7 cellular contexts compared by ENCODE assay signal in the genomic region with DNA sequence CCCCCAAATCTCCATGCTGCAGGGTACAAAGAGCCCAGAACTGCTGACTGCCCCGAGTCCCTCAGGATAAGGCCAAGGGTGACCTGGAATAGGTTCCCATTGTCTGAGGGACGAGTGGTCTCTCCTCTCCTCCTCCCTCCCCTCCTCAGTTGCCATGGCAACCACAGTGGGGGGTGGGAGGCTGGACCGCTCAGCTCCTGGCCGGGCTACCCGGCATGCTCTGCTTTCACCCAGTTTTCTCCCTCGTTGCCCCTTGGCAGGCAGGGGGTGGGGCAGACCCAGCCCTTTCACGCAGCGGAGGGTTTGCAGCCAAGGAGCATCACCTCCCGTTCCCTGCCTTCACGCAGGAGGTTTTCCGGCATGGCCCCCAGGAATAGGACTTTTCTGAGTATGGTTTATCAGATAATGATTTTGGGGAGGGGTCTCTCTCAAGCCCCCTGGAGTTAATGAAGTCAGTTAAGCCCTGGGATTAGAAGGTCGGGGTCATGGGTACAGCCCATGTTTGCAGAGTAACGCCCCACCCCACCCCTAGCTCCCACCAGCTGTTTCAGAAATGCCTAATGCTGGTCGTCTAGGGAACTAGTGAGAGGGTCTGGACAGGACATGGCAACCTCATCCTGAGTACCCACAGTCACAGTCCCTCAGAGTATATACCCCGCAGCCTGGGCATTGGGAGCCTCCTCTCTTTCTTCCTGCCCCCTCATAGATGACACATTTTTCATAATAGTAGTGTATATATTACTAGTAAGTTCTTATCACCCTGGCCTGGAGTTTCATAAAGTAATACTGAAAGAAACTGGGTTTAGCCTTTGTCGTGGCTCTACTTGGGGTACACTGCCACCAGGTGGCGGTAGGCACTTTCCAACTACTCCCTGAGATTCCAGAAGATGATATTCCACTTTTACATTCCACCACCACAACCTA. TPM values are rescaled to one million over a fixed set of nuclear protein-coding genes. Genes with fewer than 3 reads are reported as not detected.
DNase-seq lines count a peak whose midpoint lies in the region; ATAC-seq and TF ChIP-seq lines count a peak whose summit lies in the region.

No MANE protein-coding gene starts in this region.

- CTCF ChIA-PET in PC-3 (lab: Charles Lee), result interaction anchor here (0.6 kb wide), 1 partner anchor 258 kb away, joined by 20 read pairs; no protein-coding TSS in a partner anchor

- H3K36me3 Mint-ChIP-seq in natural killer cell treated with Interleukin-12 subunit alpha and Interleukin-12 subunit beta and Interleukin-15 and Interleukin-18, amount 100 ng/mL, for 72 hours, result no peaks in the 10 kb centered on the region

- H3K4me3 Mint-ChIP-seq in natural killer cell treated with Interleukin-12 subunit alpha and Interleukin-12 subunit beta and Interleukin-15 and Interleukin-18, amount 100 ng/mL, for 72 hours, result no peak overlapping the region

- peaks cover 13 to 33% of the 10 kb centered on the region in 2 donors for H3K27me3 Mint-ChIP-seq in natural killer cell treated with Interleukin-12 subunit alpha and Interleukin-12 subunit beta and Interleukin-15 and Interleukin-18, amount 100 ng/mL, for 72 hours

- H2AFZ ChIP-seq in PC-3 (ENCODE audit: low read length), result no peak overlapping the region

- no peaks in the 10 kb centered on the region for H3K27me3 ChIP-seq in HL-60 (ENCODE audit: insufficient read depth, poor library complexity, severe bottlenecking)
- H3K27me3 ChIP-seq in PC-3 (ENCODE audit: low read length), result no peaks in the 10 kb centered on the region

- H3K4me1 Mint-ChIP-seq in natural killer cell treated with Interleukin-12 subunit alpha and Interleukin-12 subunit beta and Interleukin-15 and Interleukin-18, amount 100 ng/mL, for 72 hours (ENCODE audit: low read depth in 2 of 2), result no peaks in the 10 kb centered on the region

- intact Hi-C loops in PC-3 (cut with micrococcal nuclease), result loop anchor here (1.0 kb wide), 2 partner anchors 31 to 257 kb away; no protein-coding TSS in a partner anchor

- no peak overlapping the region for H3K27ac ChIP-seq in HL-60 (replicated peaks)
- H3K27ac ChIP-seq in PC-3 (ENCODE audit: low read length), result no peak overlapping the region

- H3K4me1 ChIP-seq in PC-3 (ENCODE audit: insufficient read depth, low read length), result no peaks in the 10 kb centered on the region

- H3K4me2 ChIP-seq in PC-3 (ENCODE audit: low read length), result no peak overlapping the region

- H3K9me2 ChIP-seq in PC-3 (replicated peaks; ENCODE audit: low read length), result no peaks in the 10 kb centered on the region

- H3K9me3 ChIP-seq in PC-3 (ENCODE audit: low read length), result no peaks in the 10 kb centered on the region

- H3K36me3 ChIP-seq in PC-3 (ENCODE audit: low read depth, low read length), result no peaks in the 10 kb centered on the region

- H4K20me1 ChIP-seq in PC-3 (ENCODE audit: low read length), result no peaks in the 10 kb centered on the region

- H3K79me2 ChIP-seq in PC-3 (ENCODE audit: low read length), result no peaks in the 10 kb centered on the region

- H3K27ac Mint-ChIP-seq in natural killer cell treated with Interleukin-12 subunit alpha and Interleukin-12 subunit beta and Interleukin-15 and Interleukin-18, amount 100 ng/mL, for 72 hours, result no peak overlapping the region

- peak; percentile 72 for DNase-seq in Daoy (ENCODE audit: low read depth)
- peak in 1 of 2 experiments; percentile 15 for DNase-seq in HL-60 (ENCODE audit: low read depth in 1 of 2, low spot score in 1 of 2)
- peak; percentile 74 for DNase-seq in PC-3
- peak; percentile 50 for DNase-seq in epidermal melanocyte (ENCODE audit: insufficient read length, low spot score)
- peak; percentile 49 for DNase-seq in natural killer cell treated with Interleukin-12 subunit alpha and Interleukin-12 subunit beta and Interleukin-15 and Interleukin-18, amount 100 ng/mL, for 72 hours (ENCODE audit: low spot score)

- BruUV-seq in PC-3 (replicated peaks; lab: Mats Ljungman, UMichigan), result no TSS peak

- H3F3A ChIP-seq in PC-3 (ENCODE audit: low read length, unreplicated experiment), result no peaks in the 10 kb centered on the region

- ATAC-seq in PC-3, result peak; percentile 76
- peak in 1 of 2 donors; percentile 79 for ATAC-seq in natural killer cell treated with Interleukin-12 subunit alpha and Interleukin-12 subunit beta and Interleukin-15 and Interleukin-18, amount 100 ng/mL, for 72 hours
- ATAC-seq in HG03442 (IDR thresholded peaks at IDR 0.05; ENCODE audit: unreplicated experiment), result no peak
- no peak for ATAC-seq in GM19452 (IDR thresholded peaks at IDR 0.05; ENCODE audit: unreplicated experiment)

- H3K9ac ChIP-seq in PC-3 (ENCODE audit: low read length), result no peak overlapping the region

- H3K4me3 ChIP-seq in HL-60 (replicated peaks; ENCODE audit: insufficient read depth, low read length) (no peak overlapping the region), PC-3 (ENCODE audit: low read length) (no peak overlapping the region)

- POLR2A ChIA-PET in PC-3 (lab: Charles Lee; ENCODE audit: unreplicated experiment), result no interaction called here

- TF ChIP-seq CTCF in HL-60 (IDR thresholded peaks at IDR 0.05; ENCODE audit: insufficient read depth, low read length) (peak; percentile 58), PC-3 (conservative IDR thresholded peaks at IDR 0.05; ENCODE audit: low read depth, low read length) (peak; percentile 88)

- H3K9me3 Mint-ChIP-seq in natural killer cell treated with Interleukin-12 subunit alpha and Interleukin-12 subunit beta and Interleukin-15 and Interleukin-18, amount 100 ng/mL, for 72 hours, result no peaks in the 10 kb centered on the region

RNA-seq across cellular contexts. Expression of a gene that starts 20.7 kb away (rescaled TPM):
- total RNA-seq in Daoy (2014; rRNA removed; shearing (Covaris generic)), result not detected in 2 replicates
- total RNA-seq in PC-3 (2014; rRNA removed), result not detected in 2 replicates
- total RNA-seq in natural killer cell treated with Interleukin-12 subunit alpha and Interleukin-12 subunit beta and Interleukin-15 and Interleukin-18, amount 100 ng/mL, for 72 hours, result not detected

RNA-seq across cellular contexts. Expression of a gene that starts 30.3 kb away (rescaled TPM):
- total RNA-seq in Daoy (2014; rRNA removed; shearing (Covaris generic)), result not detected in 2 replicates
- not detected in 2 replicates for total RNA-seq in PC-3 (2014; rRNA removed)
- not detected for total RNA-seq in natural killer cell treated with Interleukin-12 subunit alpha and Interleukin-12 subunit beta and Interleukin-15 and Interleukin-18, amount 100 ng/mL, for 72 hours

RNA-seq across cellular contexts. Expression of a gene that starts 36.9 kb away (rescaled TPM):
- total RNA-seq in Daoy (2014; rRNA removed; shearing (Covaris generic)), result 80.0 and 94.2 TPM in 2 replicates
- total RNA-seq in PC-3 (2014; rRNA removed), result 21.0 and 23.2 TPM in 2 replicates
- not detected for total RNA-seq in natural killer cell treated with Interleukin-12 subunit alpha and Interleukin-12 subunit beta and Interleukin-15 and Interleukin-18, amount 100 ng/mL, for 72 hours

RNA-seq across cellular contexts. Expression of a gene that starts 37.3 kb away (rescaled TPM):
- total RNA-seq in Daoy (2014; rRNA removed; shearing (Covaris generic)), result not detected in 2 replicates
- total RNA-seq in PC-3 (2014; rRNA removed), result not detected in 2 replicates
- not detected for total RNA-seq in natural killer cell treated with Interleukin-12 subunit alpha and Interleukin-12 subunit beta and Interleukin-15 and Interleukin-18, amount 100 ng/mL, for 72 hours

Comparison
In these comparisons a context has a peak if more than half of its experiments do, and no peak if none do; other contexts are left out.
1. RNA of a gene that starts 36.9 kb away (total RNA-seq): 80.0 to 94.2 TPM in Daoy and 21.0 to 23.2 TPM in PC-3; not detected in natural killer cell treated with Interleukin-12 subunit alpha and Interleukin-12 subunit beta and Interleukin-15 and Interleukin-18, amount 100 ng/mL, for 72 hours; every median in the first group is over 10 times any median in the second.